Comparison of ENCODE assay signal across 18 cellular contexts in genomic region chr10:44378626-44379025, GRCh38. TPM values are rescaled to one million over a fixed set of nuclear protein-coding genes. Genes with fewer than 3 reads are reported as not detected.
"Had no signal": no experiment of that assay in that cellular context is flagged by ENCODE, and none has a peak within 500 bp of the region (broad histone marks: within the 10 kb centered on the region; RNA-seq: fewer than 3 reads in every experiment).

No MANE protein-coding gene starts in this region.

- H3K27me3 ChIP-seq: gastrocnemius medialis, tibial artery had no signal

- H3K27ac Mint-ChIP-seq: dendritic cell treated with granulocyte-macrophage colony-stimulating factor and Interleukin-4, amounts not matched to agents 40 ng/mL and 50 ng/mL, for 4 days; effector memory CD8-positive, alpha-beta T cell; immature natural killer cell; naive B cell had no signal

- DNase-seq: effector memory CD8-positive, alpha-beta T cell; gastrocnemius medialis; glutamatergic neuron; immature natural killer cell; left ventricle myocardium inferior; mesendoderm; naive B cell; small intestine; stimulated activated CD4-positive, alpha-beta T cell treated with anti-CD3 and anti-CD28 coated beads, Interleukin-2, amount 100 ng/mL, for 48 hours; stimulated activated naive CD4-positive, alpha-beta T cell treated with Interleukin-2 at 50 U/mL for 16 hours; upper lobe of left lung had no signal

- ATAC-seq: effector memory CD8-positive, alpha-beta T cell; gastrocnemius medialis had no signal

- H3K36me3 Mint-ChIP-seq: immature natural killer cell, naive B cell had no signal

- H3K9me3 Mint-ChIP-seq: dendritic cell treated with granulocyte-macrophage colony-stimulating factor and Interleukin-4, amounts not matched to agents 40 ng/mL and 50 ng/mL, for 4 days; effector memory CD8-positive, alpha-beta T cell; immature natural killer cell; naive B cell; nephron had no signal

- H3K36me3 ChIP-seq: neutrophil had no signal

- H3K4me1 Mint-ChIP-seq: immature natural killer cell, naive B cell had no signal

- H3K4me3 ChIP-seq: esophagus muscularis mucosa, gastrocnemius medialis, left ventricle myocardium inferior, tibial artery, upper lobe of left lung had no signal

- H3K4me3 Mint-ChIP-seq: dendritic cell treated with granulocyte-macrophage colony-stimulating factor and Interleukin-4, amounts not matched to agents 40 ng/mL and 50 ng/mL, for 4 days; effector memory CD8-positive, alpha-beta T cell; immature natural killer cell had no signal

- H3K27ac ChIP-seq: epithelial cell of prostate, esophagus muscularis mucosa, gastrocnemius medialis, left ventricle myocardium inferior, neutrophil, tibial artery, upper lobe of left lung had no signal

- H3K9me3 ChIP-seq: esophagus muscularis mucosa, gastrocnemius medialis, left ventricle myocardium inferior, neutrophil, tibial artery, upper lobe of left lung had no signal

RNA-seq across cellular contexts. Expression of gene CXCL12, which starts 6.3 kb away (rescaled TPM):
- polyA plus RNA-seq: immature natural killer cell, keratinocyte had no signal
